24 cellular contexts compared by ENCODE assay signal in genomic region chr15:35055416-35056105, GRCh38. TPM values are rescaled to one million over a fixed set of nuclear protein-coding genes. Genes with fewer than 3 reads are reported as not detected.
"Had no signal": no experiment of that assay in that cellular context is flagged by ENCODE, and none has a peak within 500 bp of the region (broad histone marks: within the 10 kb centered on the region; RNA-seq: fewer than 3 reads in every experiment).

No MANE protein-coding gene starts in this region.

- ATAC-seq: gastrocnemius medialis; left cardiac atrium; left ventricle myocardium superior; right lobe of liver; stimulated activated memory B cell treated with anti-CD40 and anti-IgM and Interleukin-4, amounts not matched to agents 10 μg/mL and 1 μg/mL and 100 μg/mL, for 72 hours had no signal

- H3K27ac Mint-ChIP-seq: nephron progenitor cell; stimulated activated memory B cell treated with anti-CD40 and anti-IgM and Interleukin-4, amounts not matched to agents 10 μg/mL and 1 μg/mL and 100 μg/mL, for 72 hours; stimulated activated naive CD8-positive, alpha-beta T cell treated with anti-CD3 and anti-CD28 coated beads, Interleukin-15, Interleukin-2, amounts not matched to agents 100 ng/mL and 50 ng/mL, for 24 hours had no signal

- H3K4me3 ChIP-seq: dorsolateral prefrontal cortex, esophagus muscularis mucosa, gastrocnemius medialis, lung, ovary, prostate gland, right lobe of liver, testis, tibial nerve had no signal

- H3K27me3 ChIP-seq: dorsolateral prefrontal cortex, esophagus muscularis mucosa, gastrocnemius medialis, ovary, right lobe of liver, testis, tibial nerve had no signal

- H3K27ac ChIP-seq: dorsolateral prefrontal cortex, esophagus muscularis mucosa, gastrocnemius medialis, ovary, prostate gland, right lobe of liver, testis, tibial nerve had no signal

- H3K9me3 Mint-ChIP-seq: central memory CD8-positive, alpha-beta T cell; stimulated activated memory B cell treated with anti-CD40 and anti-IgM and Interleukin-4, amounts not matched to agents 10 μg/mL and 1 μg/mL and 100 μg/mL, for 72 hours; stimulated activated naive CD8-positive, alpha-beta T cell treated with anti-CD3 and anti-CD28 coated beads, Interleukin-15, Interleukin-2, amounts not matched to agents 100 ng/mL and 50 ng/mL, for 24 hours had no signal

- DNase-seq: cortex of kidney; dorsolateral prefrontal cortex; effector CD8-positive, alpha-beta T cell; gastrocnemius medialis; glutamatergic neuron; islet precursor cell; left cardiac atrium; left ventricle myocardium superior; mesendoderm; naive B cell; nephron progenitor cell; ovary; retina; right lobe of liver; stimulated activated CD4-positive, alpha-beta T cell treated with anti-CD3 and anti-CD28 coated beads, Interleukin-4, amount 100 ng/mL, for 24 hours; testis had no signal

- H3K4me3 Mint-ChIP-seq: central memory CD8-positive, alpha-beta T cell; naive B cell; nephron progenitor cell; stimulated activated memory B cell treated with anti-CD40 and anti-IgM and Interleukin-4, amounts not matched to agents 10 μg/mL and 1 μg/mL and 100 μg/mL, for 72 hours; stimulated activated naive CD8-positive, alpha-beta T cell treated with anti-CD3 and anti-CD28 coated beads, Interleukin-15, Interleukin-2, amounts not matched to agents 100 ng/mL and 50 ng/mL, for 24 hours had no signal

- H3K36me3 Mint-ChIP-seq: naive B cell; stimulated activated memory B cell treated with anti-CD40 and anti-IgM and Interleukin-4, amounts not matched to agents 10 μg/mL and 1 μg/mL and 100 μg/mL, for 72 hours had no signal

- H3K36me3 ChIP-seq: esophagus muscularis mucosa, gastrocnemius medialis, ovary, prostate gland, right lobe of liver, tibial nerve had no signal

- H3K4me1 Mint-ChIP-seq: central memory CD8-positive, alpha-beta T cell; naive B cell had no signal

- H3K27me3 Mint-ChIP-seq: naive B cell; stimulated activated memory B cell treated with anti-CD40 and anti-IgM and Interleukin-4, amounts not matched to agents 10 μg/mL and 1 μg/mL and 100 μg/mL, for 72 hours; stimulated activated naive CD8-positive, alpha-beta T cell treated with anti-CD3 and anti-CD28 coated beads, Interleukin-15, Interleukin-2, amounts not matched to agents 100 ng/mL and 50 ng/mL, for 24 hours had no signal

- H3K4me1 ChIP-seq: esophagus muscularis mucosa, gastrocnemius medialis, prostate gland, right lobe of liver, testis, tibial nerve had no signal

RNA-seq across cellular contexts. Expression of gene NANOGP8, which starts 29.5 kb away (rescaled TPM):
- total RNA-seq: fibroblast of villous mesenchyme, gastrocnemius medialis, left cardiac atrium, left ventricle myocardium superior had no signal
- polyA plus RNA-seq: lung had no signal
